1 cellular context compared by ENCODE assay signal in genomic region chr14:39762576-39763401, GRCh38.
TF ChIP-seq lines count a peak whose summit lies in the region.

No MANE protein-coding gene starts in this region.

TF ChIP-seq in GM12878, 131 proteins besides CTCF, POLR2A, EP300 and RAD21 (continued from another document):
- TF ChIP-seq REST (IDR thresholded peaks at IDR 0.05; ENCODE audit: low read depth, low read length) (no peak), TARDBP (IDR thresholded peaks at IDR 0.05; ENCODE audit: borderline replicate concordance) (0 out of 2 replicates have a peak, but pooled peaks have one; percentile 27), MLLT1 (IDR thresholded peaks at IDR 0.05) (peak; percentile 54; the same call in 1 of the 2 replicates), FOXK2 (IDR thresholded peaks at IDR 0.05) (no peak)
